In the genomic region with DNA sequence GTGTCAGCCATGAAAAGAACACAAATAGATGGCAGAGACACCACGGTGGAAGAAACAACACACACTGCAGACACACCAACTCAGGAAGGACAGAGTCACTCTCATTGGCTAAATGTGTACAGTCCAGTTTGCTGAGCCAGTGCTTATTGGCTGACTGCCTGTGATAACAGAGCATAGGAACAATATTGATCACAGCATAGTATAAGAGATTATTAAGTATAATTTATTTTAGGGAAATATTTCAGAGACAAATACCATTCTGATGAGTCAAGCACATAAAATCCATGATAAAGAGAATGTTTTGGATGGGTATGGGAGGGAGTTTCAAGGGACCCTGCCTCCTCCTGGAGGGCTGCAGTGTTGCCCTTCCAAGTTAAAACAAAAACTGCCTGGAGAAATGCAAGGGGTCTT, we compare ENCODE assay signal across 10 cellular contexts. TPM values are rescaled to one million over a fixed set of nuclear protein-coding genes. Genes with fewer than 3 reads are reported as not detected.
A peak's percentile ranks its signal among the peaks of the same experiment; 100 is the strongest.
DNase-seq lines count a peak whose midpoint lies in the region; ATAC-seq and TF ChIP-seq lines count a peak whose summit lies in the region.
"Had no signal": no experiment of that assay in that cellular context is flagged by ENCODE, and none has a peak within 500 bp of the region (broad histone marks: within the 10 kb centered on the region; RNA-seq: fewer than 3 reads in every experiment).

No MANE protein-coding gene starts in this region.

- H3K36me3 ChIP-seq in adipocyte (ENCODE audit: control insufficient read depth, insufficient read depth, low read length, severe bottlenecking) (no peaks in the 10 kb centered on the region), mesenchymal stem cell (ENCODE audit: control insufficient read depth in 1 of 2, insufficient read depth in 2 of 2, low read depth in 1 of 2, low read length in 2 of 2) (no peaks in the 10 kb centered on the region)

- peak; percentile 41 for ATAC-seq in HG02885 (IDR thresholded peaks at IDR 0.05; ENCODE audit: poor library complexity, unreplicated experiment)
- ATAC-seq in HG03457 (IDR thresholded peaks at IDR 0.05; ENCODE audit: unreplicated experiment), result no peak
- ATAC-seq: activated CD8-positive, alpha-beta T cell treated with anti-CD3 and anti-CD28 coated beads, Interleukin-2, amount 10 ng/mL, durations not matched to agents 7 days and 5 days had no signal

- H3K27me3 ChIP-seq in adipocyte (replicated peaks; ENCODE audit: control insufficient read depth, insufficient read depth, low read length) (no peaks in the 10 kb centered on the region), mesenchymal stem cell (ENCODE audit: control insufficient read depth in 1 of 2, insufficient read depth in 1 of 2, low read length in 2 of 2) (no peaks in the 10 kb centered on the region)

- in situ Hi-C loops in GM13977 (cut with MboI; ENCODE audit: low pct_unique_long_range_greater_than_20kb, low sequenced_read_pairs, unreplicated experiment), result no loop called here

- H3K23ac ChIP-seq in mesenchymal stem cell (ENCODE audit: low read length in 2 of 2), result no peak overlapping the region

- H4K91ac ChIP-seq in mesenchymal stem cell (ENCODE audit: low read length), result no peak overlapping the region

- peaks cover 9% of the 10 kb centered on the region for H3K9me3 Mint-ChIP-seq in activated T-helper 1 cell treated with anti-CD3 and anti-CD28 coated beads, Interleukin-12 subunit alpha, Interleukin-12 subunit beta, Interleukin-2, Interleukin-4 antibody, amounts not matched to agents 30 ng/mL and 10 ng/mL and 1 ng/mL, durations not matched to agents 14 hours and 24 hours and 36 hours
- H3K9me3 Mint-ChIP-seq: neural crest cell had no signal

- TF ChIP-seq CTCF in GM12873 (IDR thresholded peaks at IDR 0.05; ENCODE audit: insufficient read depth, low read depth, low read length, missing control alignments), result peak; percentile 16
- TF ChIP-seq CTCF in GM13977 (IDR thresholded peaks at IDR 0.05; ENCODE audit: extremely low read depth, insufficient read depth, missing control alignments), result no peak

- no peak overlapping the region for H3K4me2 ChIP-seq in mesenchymal stem cell (ENCODE audit: low read length, poor library complexity, severe bottlenecking)

- H3K27ac ChIP-seq in mesenchymal stem cell (ENCODE audit: low read length, poor library complexity, severe bottlenecking), result peak overlapping the region; percentile 91

- H3K4me1 Mint-ChIP-seq in activated T-helper 1 cell treated with anti-CD3 and anti-CD28 coated beads, Interleukin-12 subunit alpha, Interleukin-12 subunit beta, Interleukin-2, Interleukin-4 antibody, amounts not matched to agents 30 ng/mL and 10 ng/mL and 1 ng/mL, durations not matched to agents 14 hours and 24 hours and 36 hours (ENCODE audit: low read depth), result peaks cover 15% of the 10 kb centered on the region

- intact Hi-C loops in activated T-helper 1 cell treated with anti-CD3 and anti-CD28 coated beads, Interleukin-12 subunit alpha, Interleukin-12 subunit beta, Interleukin-2, Interleukin-4 antibody, amounts not matched to agents 30 ng/mL and 10 ng/mL and 1 ng/mL, durations not matched to agents 14 hours and 24 hours and 36 hours (cut with micrococcal nuclease), result loop anchor here (5.0 kb wide), 1 partner anchor 38 kb away; no protein-coding TSS in a partner anchor

- DNase-seq in adipocyte (ENCODE audit: low read depth) (peak; percentile 18), mesenchymal stem cell (peak; percentile 24), GM13977 (ENCODE audit: low spot score) (no peak), NCI-H748 treated with DMSO at 0.1 percent for 48 hours (lab: John Stamatoyannopoulos, UW) (no peak)
- DNase-seq in activated T-helper 1 cell treated with anti-CD3 and anti-CD28 coated beads, Interleukin-12 subunit alpha, Interleukin-12 subunit beta, Interleukin-2, Interleukin-4 antibody, amounts not matched to agents 30 ng/mL and 10 ng/mL and 1 ng/mL, durations not matched to agents 14 hours and 24 hours and 36 hours (ENCODE audit: low spot score), result no peak
- DNase-seq: activated CD8-positive, alpha-beta T cell treated with anti-CD3 and anti-CD28 coated beads, Interleukin-2, amount 10 ng/mL, durations not matched to agents 7 days and 5 days had no signal

- H2BK12ac ChIP-seq in mesenchymal stem cell (ENCODE audit: low read length in 2 of 2), result peak overlapping the region; percentile 69 to 99

- no peak overlapping the region for H3K4me3 ChIP-seq in adipocyte (ENCODE audit: low read length)
- H3K4me3 ChIP-seq in mesenchymal stem cell (ENCODE audit: insufficient read depth in 1 of 2, low read depth in 1 of 2, low read length in 2 of 2), result no peak overlapping the region

- no peaks in the 10 kb centered on the region for H3K79me1 ChIP-seq in mesenchymal stem cell (replicated peaks; ENCODE audit: low read length, poor library complexity, severe bottlenecking)

- H3K9me3 ChIP-seq in adipocyte (ENCODE audit: control insufficient read depth, low read length) (no peaks in the 10 kb centered on the region), mesenchymal stem cell (ENCODE audit: control insufficient read depth, low read length) (no peaks in the 10 kb centered on the region)

- no peak overlapping the region for H2AK5ac ChIP-seq in mesenchymal stem cell (ENCODE audit: low read length, severe bottlenecking)

- no peak overlapping the region for H3K14ac ChIP-seq in mesenchymal stem cell (ENCODE audit: low read length in 2 of 2)

- no peak overlapping the region for H3K27ac Mint-ChIP-seq in activated T-helper 1 cell treated with anti-CD3 and anti-CD28 coated beads, Interleukin-12 subunit alpha, Interleukin-12 subunit beta, Interleukin-2, Interleukin-4 antibody, amounts not matched to agents 30 ng/mL and 10 ng/mL and 1 ng/mL, durations not matched to agents 14 hours and 24 hours and 36 hours

- 45% methylated on average over 1 of the region's 1 CpG for WGBS in mesenchymal stem cell

- no peak overlapping the region for H2BK120ac ChIP-seq in mesenchymal stem cell (ENCODE audit: low read depth, low read length)

- no peak overlapping the region for H2AFZ ChIP-seq in mesenchymal stem cell (ENCODE audit: low read depth, low read length)

- H2BK5ac ChIP-seq in mesenchymal stem cell (ENCODE audit: low read depth, low read length, poor library complexity, severe bottlenecking), result peak overlapping the region; percentile 20

- peaks cover 7% of the 10 kb centered on the region for H3K4me1 ChIP-seq in adipocyte (ENCODE audit: control insufficient read depth, insufficient read depth, low read length)
- peaks cover 4% of the 10 kb centered on the region for H3K4me1 ChIP-seq in mesenchymal stem cell (ENCODE audit: control insufficient read depth, insufficient read depth, low read depth, low read length)

- H3K4me3 Mint-ChIP-seq in activated T-helper 1 cell treated with anti-CD3 and anti-CD28 coated beads, Interleukin-12 subunit alpha, Interleukin-12 subunit beta, Interleukin-2, Interleukin-4 antibody, amounts not matched to agents 30 ng/mL and 10 ng/mL and 1 ng/mL, durations not matched to agents 14 hours and 24 hours and 36 hours, result no peak overlapping the region
- H3K4me3 Mint-ChIP-seq: activated CD8-positive, alpha-beta T cell treated with anti-CD3 and anti-CD28 coated beads, Interleukin-2, amount 10 ng/mL, durations not matched to agents 7 days and 5 days; neural crest cell had no signal

- no peak overlapping the region for H4K8ac ChIP-seq in mesenchymal stem cell (ENCODE audit: low read length)

- H2BK15ac ChIP-seq in mesenchymal stem cell (ENCODE audit: low read depth, poor library complexity, severe bottlenecking), result no peak overlapping the region

- H3K27me3 Mint-ChIP-seq in activated T-helper 1 cell treated with anti-CD3 and anti-CD28 coated beads, Interleukin-12 subunit alpha, Interleukin-12 subunit beta, Interleukin-2, Interleukin-4 antibody, amounts not matched to agents 30 ng/mL and 10 ng/mL and 1 ng/mL, durations not matched to agents 14 hours and 24 hours and 36 hours (ENCODE audit: insufficient read depth), result peaks cover 2% of the 10 kb centered on the region

- H3K9ac ChIP-seq in adipocyte (ENCODE audit: low read length), result no peak overlapping the region
- H3K9ac ChIP-seq in mesenchymal stem cell (ENCODE audit: low read length), result no peak overlapping the region

- no peak overlapping the region for H3K4ac ChIP-seq in mesenchymal stem cell (ENCODE audit: low read depth in 1 of 2, low read length in 2 of 2)

- peaks cover 6% of the 10 kb centered on the region for H3K36me3 Mint-ChIP-seq in activated T-helper 1 cell treated with anti-CD3 and anti-CD28 coated beads, Interleukin-12 subunit alpha, Interleukin-12 subunit beta, Interleukin-2, Interleukin-4 antibody, amounts not matched to agents 30 ng/mL and 10 ng/mL and 1 ng/mL, durations not matched to agents 14 hours and 24 hours and 36 hours (ENCODE audit: low read depth)

- peak overlapping the region; percentile 70 to 80 for H3K18ac ChIP-seq in mesenchymal stem cell (ENCODE audit: low read depth in 1 of 2, low read length in 2 of 2)

RNA-seq across cellular contexts. Expression of a gene that starts 50.9 kb away (rescaled TPM):
- polyA plus RNA-seq in mesenchymal stem cell (2013, experiment 1 of 2), result 51.7 TPM
- 55.6 TPM for polyA plus RNA-seq in mesenchymal stem cell (2013, experiment 2 of 2)
- total RNA-seq in activated T-helper 1 cell treated with anti-CD3 and anti-CD28 coated beads, Interleukin-12 subunit alpha, Interleukin-12 subunit beta, Interleukin-2, Interleukin-4 antibody, amounts not matched to agents 30 ng/mL and 10 ng/mL and 1 ng/mL, durations not matched to agents 14 hours and 24 hours and 36 hours, result 86.4 and 87.9 TPM in 2 replicates

Comparison
In these comparisons a context has a peak if more than half of its experiments do, and no peak if none do; other contexts are left out.
1. DNase-seq: peak in adipocyte (single experiment) and mesenchymal stem cell (single experiment); none in GM13977 (single experiment), activated T-helper 1 cell treated with anti-CD3 and anti-CD28 coated beads, Interleukin-12 subunit alpha, Interleukin-12 subunit beta, Interleukin-2, Interleukin-4 antibody, amounts not matched to agents 30 ng/mL and 10 ng/mL and 1 ng/mL, durations not matched to agents 14 hours and 24 hours and 36 hours (single experiment) and NCI-H748 treated with DMSO at 0.1 percent for 48 hours (single experiment).